In the genomic region with DNA sequence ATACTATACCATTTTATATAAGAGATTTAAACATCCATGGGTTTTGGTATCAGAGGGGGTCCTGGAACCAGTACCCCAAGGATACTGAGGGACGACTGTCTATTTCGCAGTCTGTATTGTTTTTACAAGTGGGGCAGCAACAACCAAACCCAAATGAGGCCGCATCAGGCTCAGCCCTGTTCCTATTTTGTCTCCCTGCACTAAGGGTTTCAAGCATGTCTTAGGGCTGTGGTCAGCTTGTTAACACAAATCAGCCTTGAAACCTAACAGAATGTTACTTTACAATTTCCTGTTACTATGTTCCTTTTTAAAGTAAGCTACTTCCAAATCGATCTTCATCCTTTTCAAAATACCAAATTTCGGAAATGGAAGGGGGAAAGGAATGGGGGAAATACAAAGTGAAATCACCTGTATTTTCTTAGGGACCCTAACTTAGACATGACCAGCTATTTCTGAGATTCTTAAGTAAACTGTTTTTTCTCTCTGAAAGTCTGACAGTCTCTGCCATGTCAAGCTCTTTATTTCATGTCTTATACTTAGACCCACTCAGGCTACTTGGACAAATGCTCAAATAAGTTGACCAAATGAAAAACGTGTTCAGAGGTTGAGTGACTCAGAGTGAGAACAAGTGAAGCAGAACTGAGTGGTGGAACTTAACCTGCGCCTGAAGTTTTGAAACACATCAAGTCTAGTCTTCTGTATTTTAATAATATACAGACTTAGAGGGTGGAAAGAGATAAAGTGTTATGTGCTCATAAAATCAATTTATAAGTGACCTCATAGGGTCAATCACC, we compare ENCODE assay signal across 8 cellular contexts.
DNase-seq lines count a peak whose midpoint lies in the region; ATAC-seq and TF ChIP-seq lines count a peak whose summit lies in the region.

No MANE protein-coding gene starts in this region.

- peaks cover 24% of the 10 kb centered on the region for H3K36me3 Mint-ChIP-seq in CD8-positive, alpha-beta T cell
- peaks cover 25% of the 10 kb centered on the region for H3K36me3 Mint-ChIP-seq in activated T-helper 1 cell treated with anti-CD3 and anti-CD28 coated beads, Interleukin-12 subunit alpha, Interleukin-12 subunit beta, Interleukin-2, Interleukin-4 antibody, amounts not matched to agents 30 ng/mL and 10 ng/mL and 1 ng/mL, durations not matched to agents 14 hours and 24 hours and 36 hours (ENCODE audit: low read depth)
- peaks cover 28% of the 10 kb centered on the region for H3K36me3 Mint-ChIP-seq in stimulated activated naive CD8-positive, alpha-beta T cell treated with anti-CD3 and anti-CD28 coated beads, Interleukin-15, Interleukin-2, amounts not matched to agents 100 ng/mL and 50 ng/mL, for 24 hours (ENCODE audit: low read depth)

- H3K27ac ChIP-seq in CD8-positive, alpha-beta T cell (ENCODE audit: low read depth, low read length): peak overlapping the region; percentile 64
- no peak overlapping the region for H3K27ac ChIP-seq in uterus

- H3K27ac Mint-ChIP-seq in CD8-positive, alpha-beta T cell: peak overlapping the region; percentile 88
- H3K27ac Mint-ChIP-seq in activated T-helper 1 cell treated with anti-CD3 and anti-CD28 coated beads, Interleukin-12 subunit alpha, Interleukin-12 subunit beta, Interleukin-2, Interleukin-4 antibody, amounts not matched to agents 30 ng/mL and 10 ng/mL and 1 ng/mL, durations not matched to agents 14 hours and 24 hours and 36 hours: peak overlapping the region; percentile 82
- H3K27ac Mint-ChIP-seq in stimulated activated naive CD8-positive, alpha-beta T cell treated with anti-CD3 and anti-CD28 coated beads, Interleukin-15, Interleukin-2, amounts not matched to agents 100 ng/mL and 50 ng/mL, for 24 hours: peak overlapping the region; percentile 82

- CTCF ChIA-PET in CD8-positive, alpha-beta T cell (lab: Charles Lee): interaction anchor here (1.7 to 3.0 kb wide), 2 partner anchors 76 to 155 kb away, joined by 6 to 12 read pairs; a partner anchor contains a TSS

- POLR2A ChIA-PET in CD8-positive, alpha-beta T cell (lab: Charles Lee): interaction anchor here (2.1 kb wide), 1 partner anchor 76 kb away, joined by 9 read pairs; a partner anchor contains a TSS

- ATAC-seq in CD8-positive, alpha-beta T cell: peak; percentile 54
- ATAC-seq in HG03159 (IDR thresholded peaks at IDR 0.05; ENCODE audit: unreplicated experiment): peak; percentile 83

- DNase-seq in CD8-positive, alpha-beta T cell: no peak
- DNase-seq in GM19240 (ENCODE audit: insufficient read length, low spot score) (peak; percentile 19), NCI-H748 treated with DMSO at 0.1 percent for 48 hours (lab: John Stamatoyannopoulos, UW) (no peak), uterus (no peak), HT-29 (ENCODE audit: low spot score) (no peak)
- DNase-seq in activated T-helper 1 cell treated with anti-CD3 and anti-CD28 coated beads, Interleukin-12 subunit alpha, Interleukin-12 subunit beta, Interleukin-2, Interleukin-4 antibody, amounts not matched to agents 30 ng/mL and 10 ng/mL and 1 ng/mL, durations not matched to agents 14 hours and 24 hours and 36 hours (ENCODE audit: low spot score): no peak

- no peaks in the 10 kb centered on the region for H3K36me3 ChIP-seq in CD8-positive, alpha-beta T cell (ENCODE audit: insufficient read depth, low read length)
- no peaks in the 10 kb centered on the region for H3K36me3 ChIP-seq in uterus

- peak overlapping the region; percentile 70 for H3K4me3 Mint-ChIP-seq in CD8-positive, alpha-beta T cell
- peak overlapping the region; percentile 55 for H3K4me3 Mint-ChIP-seq in activated T-helper 1 cell treated with anti-CD3 and anti-CD28 coated beads, Interleukin-12 subunit alpha, Interleukin-12 subunit beta, Interleukin-2, Interleukin-4 antibody, amounts not matched to agents 30 ng/mL and 10 ng/mL and 1 ng/mL, durations not matched to agents 14 hours and 24 hours and 36 hours
- H3K4me3 Mint-ChIP-seq in stimulated activated naive CD8-positive, alpha-beta T cell treated with anti-CD3 and anti-CD28 coated beads, Interleukin-15, Interleukin-2, amounts not matched to agents 100 ng/mL and 50 ng/mL, for 24 hours: peak overlapping the region; percentile 37

- TF ChIP-seq CTCF in CD8-positive, alpha-beta T cell (IDR thresholded peaks at IDR 0.05): no peak
- TF ChIP-seq CTCF in uterus (IDR thresholded peaks at IDR 0.05): no peak

- intact Hi-C loops in CD8-positive, alpha-beta T cell (cut with DNase I, micrococcal nuclease): loop anchor here (1.0 to 10.0 kb wide), 5 partner anchors 13 to 311 kb away; a partner anchor contains a TSS
- intact Hi-C loops in activated T-helper 1 cell treated with anti-CD3 and anti-CD28 coated beads, Interleukin-12 subunit alpha, Interleukin-12 subunit beta, Interleukin-2, Interleukin-4 antibody, amounts not matched to agents 30 ng/mL and 10 ng/mL and 1 ng/mL, durations not matched to agents 14 hours and 24 hours and 36 hours (cut with micrococcal nuclease): loop anchor here (1.0 to 2.0 kb wide), 6 partner anchors 10 to 382 kb away; a partner anchor contains a TSS
- intact Hi-C loops in uterus (cut with DNase I; ENCODE audit: low total_unique reads): no loop called here

- H3K27me3 Mint-ChIP-seq in CD8-positive, alpha-beta T cell (ENCODE audit: low read depth): no peaks in the 10 kb centered on the region
- no peaks in the 10 kb centered on the region for H3K27me3 Mint-ChIP-seq in activated T-helper 1 cell treated with anti-CD3 and anti-CD28 coated beads, Interleukin-12 subunit alpha, Interleukin-12 subunit beta, Interleukin-2, Interleukin-4 antibody, amounts not matched to agents 30 ng/mL and 10 ng/mL and 1 ng/mL, durations not matched to agents 14 hours and 24 hours and 36 hours (ENCODE audit: insufficient read depth)
- H3K27me3 Mint-ChIP-seq in stimulated activated naive CD8-positive, alpha-beta T cell treated with anti-CD3 and anti-CD28 coated beads, Interleukin-15, Interleukin-2, amounts not matched to agents 100 ng/mL and 50 ng/mL, for 24 hours: no peaks in the 10 kb centered on the region

- no peak for TF ChIP-seq POLR2A in uterus (IDR thresholded peaks at IDR 0.05)

- peaks cover 6% of the 10 kb centered on the region for H3K9me3 Mint-ChIP-seq in CD8-positive, alpha-beta T cell
- H3K9me3 Mint-ChIP-seq in activated T-helper 1 cell treated with anti-CD3 and anti-CD28 coated beads, Interleukin-12 subunit alpha, Interleukin-12 subunit beta, Interleukin-2, Interleukin-4 antibody, amounts not matched to agents 30 ng/mL and 10 ng/mL and 1 ng/mL, durations not matched to agents 14 hours and 24 hours and 36 hours: peaks cover 15% of the 10 kb centered on the region
- peaks cover 5% of the 10 kb centered on the region for H3K9me3 Mint-ChIP-seq in stimulated activated naive CD8-positive, alpha-beta T cell treated with anti-CD3 and anti-CD28 coated beads, Interleukin-15, Interleukin-2, amounts not matched to agents 100 ng/mL and 50 ng/mL, for 24 hours

- H3K4me1 Mint-ChIP-seq in CD8-positive, alpha-beta T cell (ENCODE audit: low read depth): peaks cover 41% of the 10 kb centered on the region
- peaks cover 49% of the 10 kb centered on the region for H3K4me1 Mint-ChIP-seq in activated T-helper 1 cell treated with anti-CD3 and anti-CD28 coated beads, Interleukin-12 subunit alpha, Interleukin-12 subunit beta, Interleukin-2, Interleukin-4 antibody, amounts not matched to agents 30 ng/mL and 10 ng/mL and 1 ng/mL, durations not matched to agents 14 hours and 24 hours and 36 hours (ENCODE audit: low read depth)
- H3K4me1 Mint-ChIP-seq in stimulated activated naive CD8-positive, alpha-beta T cell treated with anti-CD3 and anti-CD28 coated beads, Interleukin-15, Interleukin-2, amounts not matched to agents 100 ng/mL and 50 ng/mL, for 24 hours (ENCODE audit: low read depth): peaks cover 61% of the 10 kb centered on the region

- H3K9me3 ChIP-seq in CD8-positive, alpha-beta T cell (ENCODE audit: low read length): no peaks in the 10 kb centered on the region
- peaks cover 0 to 6% of the 10 kb centered on the region in 2 donors for H3K9me3 ChIP-seq in uterus

- H3K4me1 ChIP-seq in CD8-positive, alpha-beta T cell (ENCODE audit: insufficient read depth, low read length): peaks cover 27% of the 10 kb centered on the region
- H3K4me1 ChIP-seq in uterus: no peaks in the 10 kb centered on the region

- no peak overlapping the region for H3K4me3 ChIP-seq in CD8-positive, alpha-beta T cell (ENCODE audit: low read depth, low read length)
- H3K4me3 ChIP-seq in uterus: no peak overlapping the region

- H3K27me3 ChIP-seq in CD8-positive, alpha-beta T cell (ENCODE audit: insufficient read depth, low read length): no peaks in the 10 kb centered on the region
- H3K27me3 ChIP-seq in uterus: no peaks in the 10 kb centered on the region
